ENCODE assay signal across 8 cellular contexts in genomic region chr13:72139192-72139591, GRCh38.
"Had no signal": no experiment of that assay in that cellular context is flagged by ENCODE, and none has a peak within 500 bp of the region (broad histone marks: within the 10 kb centered on the region; RNA-seq: fewer than 3 reads in every experiment).

No MANE protein-coding gene starts in this region.

- H3K4me3 ChIP-seq: GM23338, K562 had no signal

- H3K4me2 ChIP-seq: GM23338 had no signal

- FAIRE-seq: H1, H54, HTR-8/SVneo, K562 had no signal

- H3K4me3 Mint-ChIP-seq: GM23338, H9 had no signal

- H3K27ac Mint-ChIP-seq: GM23338, H9 had no signal

- H3K9me3 Mint-ChIP-seq: GM23338, H9 had no signal

- DNase-seq: H9, HCEC 1CT, IMR-90 had no signal

- ATAC-seq: GM23338, K562 had no signal
